ENCODE assay signal across 22 cellular contexts in the genomic region with DNA sequence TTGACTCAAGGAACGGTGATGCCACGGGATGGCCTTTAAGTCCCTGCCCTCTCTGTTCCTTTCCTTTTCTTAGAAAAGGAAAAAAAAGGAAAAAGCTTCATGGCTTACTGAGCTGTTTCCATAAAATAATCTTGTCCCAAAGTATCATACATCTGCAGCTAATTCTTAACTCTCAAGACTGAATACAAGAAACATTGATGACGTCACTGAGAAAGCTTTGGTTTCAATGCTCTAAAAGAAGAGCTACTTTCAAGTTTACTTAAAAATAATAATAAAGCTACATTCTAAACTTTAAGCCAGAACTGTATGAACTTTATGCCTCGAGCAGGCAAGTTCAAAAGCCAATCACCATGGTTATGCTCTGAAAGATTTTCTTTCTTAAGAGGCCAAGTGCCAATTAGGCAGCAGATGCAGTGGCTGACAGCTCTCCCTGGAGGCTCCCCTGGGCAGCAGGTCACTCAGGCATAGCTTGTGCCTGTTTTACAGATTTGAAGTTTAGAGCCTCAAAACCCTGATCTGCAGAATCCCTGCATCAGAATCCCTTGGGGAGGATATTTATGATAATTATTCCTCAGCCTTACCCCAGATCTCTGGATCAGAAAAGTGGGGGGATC.
"Had no signal": no experiment of that assay in that cellular context is flagged by ENCODE, and none has a peak within 500 bp of the region (broad histone marks: within the 10 kb centered on the region; RNA-seq: fewer than 3 reads in every experiment).

No MANE protein-coding gene starts in this region.

- H3K27me3 ChIP-seq: body of pancreas, cardiac muscle cell, tibial artery had no signal

- H3K27ac ChIP-seq: body of pancreas, cardiac muscle cell, parathyroid adenoma, tibial artery, WERI-Rb-1 had no signal

- H3K9ac ChIP-seq: parathyroid adenoma had no signal

- H3K79me2 ChIP-seq: parathyroid adenoma had no signal

- DNase-seq: activated CD4-positive, alpha-beta T cell treated with anti-CD3 and anti-CD28 coated beads, Interleukin-2, amount 10 ng/mL, durations not matched to agents 7 days and 5 days; activated CD4-positive, CD25-positive, alpha-beta regulatory T cell treated with anti-CD3 and anti-CD28 coated beads, Interleukin-2, amount 50 U/mL, for 72 hours; activated CD8-positive, alpha-beta memory T cell treated with anti-CD3 and anti-CD28 coated beads, Interleukin-2, amount 10 ng/mL, durations not matched to agents 7 days and 5 days; activated CD8-positive, alpha-beta T cell treated with anti-CD3 and anti-CD28 coated beads for 36 hours; activated gamma-delta T cell; activated naive CD4-positive, alpha-beta T cell treated with anti-CD3 and anti-CD28 coated beads, Interleukin-2, amount 50 U/mL, for 16 hours; activated naive CD8-positive, alpha-beta T cell treated with anti-CD3 and anti-CD28 coated beads, Interleukin-2, amount 50 U/mL, for 24 hours; anterior cingulate cortex; body of pancreas; left cardiac atrium; right cardiac atrium; stimulated activated CD4-positive, alpha-beta T cell treated with anti-CD3 and anti-CD28 coated beads, Interleukin-12 subunit alpha, Interleukin-12 subunit beta, amount 100 ng/mL, for 4 hours; stimulated activated CD4-positive, alpha-beta T cell treated with anti-CD3 and anti-CD28 coated beads, Interleukin-4, amount 100 ng/mL, for 4 hours; stimulated activated naive CD8-positive, alpha-beta T cell treated with anti-CD3 and anti-CD28 coated beads, Interleukin-15, Interleukin-2, amounts not matched to agents 100 U/mL and 50 U/mL, for 24 hours; substantia nigra; tibial artery; WERI-Rb-1 had no signal

- ATAC-seq: activated CD8-positive, alpha-beta memory T cell treated with anti-CD3 and anti-CD28 coated beads, Interleukin-2, amount 10 ng/mL, durations not matched to agents 7 days and 5 days; activated CD8-positive, alpha-beta T cell treated with anti-CD3 and anti-CD28 coated beads for 36 hours; activated naive CD8-positive, alpha-beta T cell treated with anti-CD3 and anti-CD28 coated beads, Interleukin-2, amount 50 U/mL, for 24 hours; body of pancreas; right cardiac atrium; stimulated activated naive CD8-positive, alpha-beta T cell treated with anti-CD3 and anti-CD28 coated beads, Interleukin-15, Interleukin-2, amounts not matched to agents 100 U/mL and 50 U/mL, for 24 hours had no signal

- H3K4me1 ChIP-seq: body of pancreas, parathyroid adenoma, tibial artery had no signal

- H3K36me3 ChIP-seq: cardiac muscle cell, tibial artery, WERI-Rb-1 had no signal

- H2AFZ ChIP-seq: parathyroid adenoma had no signal

- FAIRE-seq: frontal cortex, islet of Langerhans, TTC549 had no signal

- H3K4me3 ChIP-seq: body of pancreas, cardiac muscle cell, tibial artery had no signal

- H3K9me3 ChIP-seq: body of pancreas, tibial artery had no signal
